15 cellular contexts compared by ENCODE assay signal in genomic region chr15:87369269-87369668, GRCh38.
DNase-seq lines count a peak whose midpoint lies in the region; ATAC-seq, FAIRE-seq and TF ChIP-seq lines count a peak whose summit lies in the region.
"Had no signal": no experiment of that assay in that cellular context is flagged by ENCODE, and none has a peak within 500 bp of the region (broad histone marks: within the 10 kb centered on the region; RNA-seq: fewer than 3 reads in every experiment).

No MANE protein-coding gene starts in this region.

- no peak overlapping the region for H3K27ac Mint-ChIP-seq in glutamatergic neuron (ENCODE audit: unreplicated experiment)
- H3K27ac Mint-ChIP-seq: GM23338, mesothelial cell of epicardium had no signal

- peaks cover 7% of the 10 kb centered on the region for H3K9me3 Mint-ChIP-seq in glutamatergic neuron (ENCODE audit: unreplicated experiment)

- no peaks in the 10 kb centered on the region for H3K4me1 Mint-ChIP-seq in glutamatergic neuron (ENCODE audit: low read depth, unreplicated experiment)

- no peaks in the 10 kb centered on the region for H3K27me3 Mint-ChIP-seq in glutamatergic neuron (ENCODE audit: unreplicated experiment)

- DNase-seq in AG09319 (ENCODE audit: extremely low read depth, low read depth) (peak; percentile 50), MG63 (peak; percentile 36), bronchial epithelial cell (ENCODE audit: low read depth) (peak; percentile 68), kidney glomerular epithelial cell (lab: John Stamatoyannopoulos, UW) (peak; percentile 98), Peyer's patch (no peak), retina (no peak), glutamatergic neuron (no peak)
- DNase-seq: heart right ventricle, Kasumi-1, SHP77, tibial artery had no signal

- no peak overlapping the region for H3K4me3 Mint-ChIP-seq in glutamatergic neuron (ENCODE audit: unreplicated experiment)
- H3K4me3 Mint-ChIP-seq: GM23338, mesothelial cell of epicardium had no signal

- H3K4me1 ChIP-seq in Peyer's patch = no peaks in the 10 kb centered on the region
- H3K4me1 ChIP-seq: heart right ventricle, right atrium auricular region, tibial artery had no signal

- H3K9me3 ChIP-seq in MG63 (peaks cover 31% of the 10 kb centered on the region), Peyer's patch (no peaks in the 10 kb centered on the region)
- H3K9me3 ChIP-seq: right atrium auricular region had no signal

- H3K27me3 ChIP-seq in MG63 = no peaks in the 10 kb centered on the region
- H3K27me3 ChIP-seq in bronchial epithelial cell (ENCODE audit: control insufficient read depth, insufficient read depth, low read length) = no peaks in the 10 kb centered on the region
- no peaks in the 10 kb centered on the region for H3K27me3 ChIP-seq in Peyer's patch
- H3K27me3 ChIP-seq: heart right ventricle, right atrium auricular region, tibial artery had no signal

- no peak overlapping the region for H3K27ac ChIP-seq in Peyer's patch
- H3K27ac ChIP-seq: heart right ventricle, right atrium auricular region, tibial artery had no signal

- TF ChIP-seq POLR2A in Peyer's patch (IDR thresholded peaks at IDR 0.05) = no peak

- H3K36me3 ChIP-seq in MG63 (0 out of 2 replicates have a peak, but pooled peaks cover 3% of the 10 kb centered on the region), bronchial epithelial cell (ENCODE audit: control insufficient read depth, insufficient read depth, low read length) (no peaks in the 10 kb centered on the region), Peyer's patch (no peaks in the 10 kb centered on the region)
- H3K36me3 ChIP-seq: heart right ventricle, right atrium auricular region, tibial artery had no signal

- H3K4me3 ChIP-seq in MG63 (no peak overlapping the region), bronchial epithelial cell (ENCODE audit: low read depth, low read length) (no peak overlapping the region), Peyer's patch (no peak overlapping the region)
- H3K4me3 ChIP-seq: GM23338, heart right ventricle, right atrium auricular region, tibial artery had no signal

- H3K36me3 Mint-ChIP-seq in glutamatergic neuron (ENCODE audit: unreplicated experiment) = peaks cover 6% of the 10 kb centered on the region
- H3K36me3 Mint-ChIP-seq: mesothelial cell of epicardium had no signal

- no peak for ATAC-seq in HG03139 (IDR thresholded peaks at IDR 0.05; ENCODE audit: unreplicated experiment)
- ATAC-seq: GM23338, heart right ventricle had no signal

- no peak for FAIRE-seq in bronchial epithelial cell (lab: Jason Lieb, UNC)

- TF ChIP-seq CTCF in AG09319 (IDR thresholded peaks at IDR 0.05; ENCODE audit: low read depth, low read length) = no peak
- TF ChIP-seq CTCF in bronchial epithelial cell (IDR thresholded peaks at IDR 0.05; ENCODE audit: insufficient read depth, low read length, severe bottlenecking) = no peak
- TF ChIP-seq CTCF in Peyer's patch (IDR thresholded peaks at IDR 0.05) = no peak
- no peak for TF ChIP-seq CTCF in glutamatergic neuron (IDR thresholded peaks at IDR 0.05; ENCODE audit: partially characterized antibody, unreplicated experiment)

Comparison
In these comparisons a context has a peak if more than half of its experiments do, and no peak if none do; other contexts are left out.
1. DNase-seq: peak in AG09319 (single experiment), MG63 (single experiment), bronchial epithelial cell (single experiment) and kidney glomerular epithelial cell (single experiment); none in Peyer's patch (0 of 3), retina (single experiment) and glutamatergic neuron (single experiment).